1 cellular context compared by ENCODE assay signal in the genomic region with DNA sequence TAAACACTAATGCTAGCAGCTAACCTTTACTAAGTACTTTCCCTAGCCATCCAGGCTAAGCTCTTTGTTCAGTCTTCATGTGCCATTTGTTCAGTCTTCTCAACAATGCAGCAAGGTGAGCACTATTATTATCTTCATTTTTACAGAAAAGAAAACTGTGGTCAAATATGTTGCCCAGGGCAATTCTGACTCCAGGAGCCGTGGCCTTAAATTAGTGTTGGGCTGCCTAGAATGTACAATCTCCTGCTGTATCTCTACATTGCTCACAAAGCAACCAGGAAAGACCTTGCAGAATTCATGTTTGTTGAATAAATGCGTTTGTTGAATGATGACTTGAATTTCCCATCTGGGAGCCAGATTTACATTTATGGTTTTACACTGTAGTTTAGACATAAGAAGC.
TF ChIP-seq lines count a peak whose summit lies in the region.

No MANE protein-coding gene starts in this region.

TF ChIP-seq in GM23338, 12 proteins besides CTCF, POLR2A, EP300 and RAD21:
- TF ChIP-seq EZH2phosphoT487 (IDR thresholded peaks at IDR 0.05; ENCODE audit: unreplicated experiment) (no peak), ZNF114 (CRISPR knock-in tag; IDR thresholded peaks at IDR 0.05) (no peak), ZNF331 (CRISPR knock-in tag; IDR thresholded peaks at IDR 0.05; ENCODE audit: low read depth) (no peak), EZH2 (IDR thresholded peaks at IDR 0.05; ENCODE audit: low read depth, unreplicated experiment) (no peak), CREB1 (CRISPR knock-in tag; IDR thresholded peaks at IDR 0.05; ENCODE audit: low read depth) (no peak), ZNF462 (CRISPR knock-in tag; IDR thresholded peaks at IDR 0.05) (no peak), NANOG (IDR thresholded peaks at IDR 0.05; ENCODE audit: borderline replicate concordance) (no peak), STAT1 (IDR thresholded peaks at IDR 0.05; ENCODE audit: unreplicated experiment) (no peak), JUNB (IDR thresholded peaks at IDR 0.05; ENCODE audit: unreplicated experiment) (no peak)
- TF ChIP-seq, protein P1, sequence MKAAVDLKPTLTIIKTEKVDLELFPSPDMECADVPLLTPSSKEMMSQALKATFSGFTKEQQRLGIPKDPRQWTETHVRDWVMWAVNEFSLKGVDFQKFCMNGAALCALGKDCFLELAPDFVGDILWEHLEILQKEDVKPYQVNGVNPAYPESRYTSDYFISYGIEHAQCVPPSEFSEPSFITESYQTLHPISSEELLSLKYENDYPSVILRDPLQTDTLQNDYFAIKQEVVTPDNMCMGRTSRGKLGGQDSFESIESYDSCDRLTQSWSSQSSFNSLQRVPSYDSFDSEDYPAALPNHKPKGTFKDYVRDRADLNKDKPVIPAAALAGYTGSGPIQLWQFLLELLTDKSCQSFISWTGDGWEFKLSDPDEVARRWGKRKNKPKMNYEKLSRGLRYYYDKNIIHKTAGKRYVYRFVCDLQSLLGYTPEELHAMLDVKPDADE (IDR thresholded peaks at IDR 0.05): no peak
